1 cellular context compared by ENCODE assay signal in genomic region chr7:2519119-2519930, GRCh38.
TF ChIP-seq lines count a peak whose summit lies in the region.

Gene LFNG, plus strand, starts transcription at chr7:2519774. Its CDS starts 88 bp downstream, at chr7:2519862.

TF ChIP-seq in K562, 482 proteins besides CTCF, POLR2A, EP300 and RAD21 (continued from another document and continues in another):
- TF ChIP-seq, protein P1, sequence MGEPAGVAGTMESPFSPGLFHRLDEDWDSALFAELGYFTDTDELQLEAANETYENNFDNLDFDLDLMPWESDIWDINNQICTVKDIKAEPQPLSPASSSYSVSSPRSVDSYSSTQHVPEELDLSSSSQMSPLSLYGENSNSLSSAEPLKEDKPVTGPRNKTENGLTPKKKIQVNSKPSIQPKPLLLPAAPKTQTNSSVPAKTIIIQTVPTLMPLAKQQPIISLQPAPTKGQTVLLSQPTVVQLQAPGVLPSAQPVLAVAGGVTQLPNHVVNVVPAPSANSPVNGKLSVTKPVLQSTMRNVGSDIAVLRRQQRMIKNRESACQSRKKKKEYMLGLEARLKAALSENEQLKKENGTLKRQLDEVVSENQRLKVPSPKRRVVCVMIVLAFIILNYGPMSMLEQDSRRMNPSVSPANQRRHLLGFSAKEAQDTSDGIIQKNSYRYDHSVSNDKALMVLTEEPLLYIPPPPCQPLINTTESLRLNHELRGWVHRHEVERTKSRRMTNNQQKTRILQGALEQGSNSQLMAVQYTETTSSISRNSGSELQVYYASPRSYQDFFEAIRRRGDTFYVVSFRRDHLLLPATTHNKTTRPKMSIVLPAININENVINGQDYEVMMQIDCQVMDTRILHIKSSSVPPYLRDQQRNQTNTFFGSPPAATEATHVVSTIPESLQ (CRISPR knock-in tag; IDR thresholded peaks at IDR 0.05): no peak
- TF ChIP-seq GABPB2 (CRISPR knock-in tag; conservative IDR thresholded peaks at IDR 0.05) (no peak), MTA3 (IDR thresholded peaks at IDR 0.05; ENCODE audit: borderline replicate concordance) (no peak), THAP12 (CRISPR knock-in tag; IDR thresholded peaks at IDR 0.05) (0 out of 2 replicates have a peak, but pooled peaks have one; percentile 21), PTTG1 (tag; IDR thresholded peaks at IDR 0.05; ENCODE audit: low read depth) (no peak), SMARCC2 (IDR thresholded peaks at IDR 0.05; ENCODE audit: low read depth) (no peak), TRIM24 (IDR thresholded peaks at IDR 0.05) (no peak), CBX5 (IDR thresholded peaks at IDR 0.05; ENCODE audit: borderline replicate concordance, low read depth) (no peak), ZNF41 (CRISPR knock-in tag; conservative IDR thresholded peaks at IDR 0.05) (no peak), HOXB6 (CRISPR knock-in tag; IDR thresholded peaks at IDR 0.05; ENCODE audit: borderline replicate concordance) (no peak), ZNF717 (CRISPR knock-in tag; IDR thresholded peaks at IDR 0.05) (no peak), ZNF253 (CRISPR knock-in tag; conservative IDR thresholded peaks at IDR 0.05) (no peak), COPS2 (conservative IDR thresholded peaks at IDR 0.05) (no peak), ZNF232 (CRISPR knock-in tag; IDR thresholded peaks at IDR 0.05) (no peak), TFAM (CRISPR knock-in tag; conservative IDR thresholded peaks at IDR 0.05) (no peak), MTA1 (IDR thresholded peaks at IDR 0.05; ENCODE audit: borderline replicate concordance) (no peak), ZNF274 (IDR thresholded peaks at IDR 0.05; ENCODE audit: borderline replicate concordance, low read depth, low read length) (no peak), CHAMP1 (IDR thresholded peaks at IDR 0.05) (no peak), TRIM28 (IDR thresholded peaks at IDR 0.05) (no peak), SRSF7 (optimal IDR thresholded peaks at IDR 0.05; ENCODE audit: low read depth, low read length) (no peak), DNMT1 (IDR thresholded peaks at IDR 0.05) (no peak), HCFC1 (IDR thresholded peaks at IDR 0.05; ENCODE audit: low read depth, low read length) (no peak), ETV5 (CRISPR knock-in tag; IDR thresholded peaks at IDR 0.05; ENCODE audit: low read depth) (no peak), BDP1 (IDR thresholded peaks at IDR 0.05; ENCODE audit: insufficient read depth, insufficient read length) (no peak), SMARCE1 (IDR thresholded peaks at IDR 0.05) (no peak), RFX7 (CRISPR knock-in tag; IDR thresholded peaks at IDR 0.05) (no peak), CCNT2 (IDR thresholded peaks at IDR 0.05; ENCODE audit: borderline replicate concordance, extremely low read depth, insufficient read length, low read depth, low read length) (peak; percentile 51), RBM14 (IDR thresholded peaks at IDR 0.05; ENCODE audit: borderline replicate concordance, insufficient read depth, low read depth, low read length) (no peak), ZBTB9 (CRISPR knock-in tag; IDR thresholded peaks at IDR 0.05) (no peak), CHCHD3 (CRISPR knock-in tag; IDR thresholded peaks at IDR 0.05) (no peak), ZNF324 (CRISPR knock-in tag; IDR thresholded peaks at IDR 0.05) (no peak), KDM2B (CRISPR knock-in tag; IDR thresholded peaks at IDR 0.05) (no peak), MEIS2 (IDR thresholded peaks at IDR 0.05; ENCODE audit: partially characterized antibody) (peak; percentile 4), MCM7 (IDR thresholded peaks at IDR 0.05) (no peak), CBFA2T3 (IDR thresholded peaks at IDR 0.05) (no peak), SOX6 (IDR thresholded peaks at IDR 0.05) (no peak), MNT (conservative IDR thresholded peaks at IDR 0.05) (peak in 1 of 2 experiments; percentile 48; a peak in 2 of 4 replicates), SNIP1 (IDR thresholded peaks at IDR 0.05; ENCODE audit: low read depth) (no peak), ESRRA (IDR thresholded peaks at IDR 0.05; ENCODE audit: borderline replicate concordance, low read depth) (no peak; the same call in 1 of the 2 replicates), YBX1 (IDR thresholded peaks at IDR 0.05) (no peak), BRF1 (IDR thresholded peaks at IDR 0.05; ENCODE audit: borderline replicate concordance, extremely low read depth, insufficient read length) (no peak), HNRNPLL (IDR thresholded peaks at IDR 0.05; ENCODE audit: low read depth, low read length, poor library complexity, severe bottlenecking) (peak; percentile 74), PHB2 (IDR thresholded peaks at IDR 0.05; ENCODE audit: low read depth) (no peak), NRF1 (conservative IDR thresholded peaks at IDR 0.05 in 1 of 2, IDR thresholded peaks at IDR 0.05 in 1 of 2) (peak in 1 of 2 experiments; percentile 77; a peak in 2 of 4 replicates)
- TF ChIP-seq, protein P2, sequence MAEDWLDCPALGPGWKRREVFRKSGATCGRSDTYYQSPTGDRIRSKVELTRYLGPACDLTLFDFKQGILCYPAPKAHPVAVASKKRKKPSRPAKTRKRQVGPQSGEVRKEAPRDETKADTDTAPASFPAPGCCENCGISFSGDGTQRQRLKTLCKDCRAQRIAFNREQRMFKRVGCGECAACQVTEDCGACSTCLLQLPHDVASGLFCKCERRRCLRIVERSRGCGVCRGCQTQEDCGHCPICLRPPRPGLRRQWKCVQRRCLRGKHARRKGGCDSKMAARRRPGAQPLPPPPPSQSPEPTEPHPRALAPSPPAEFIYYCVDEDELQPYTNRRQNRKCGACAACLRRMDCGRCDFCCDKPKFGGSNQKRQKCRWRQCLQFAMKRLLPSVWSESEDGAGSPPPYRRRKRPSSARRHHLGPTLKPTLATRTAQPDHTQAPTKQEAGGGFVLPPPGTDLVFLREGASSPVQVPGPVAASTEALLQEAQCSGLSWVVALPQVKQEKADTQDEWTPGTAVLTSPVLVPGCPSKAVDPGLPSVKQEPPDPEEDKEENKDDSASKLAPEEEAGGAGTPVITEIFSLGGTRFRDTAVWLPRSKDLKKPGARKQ (CRISPR knock-in tag; IDR thresholded peaks at IDR 0.05): no peak
- TF ChIP-seq, protein P3, sequence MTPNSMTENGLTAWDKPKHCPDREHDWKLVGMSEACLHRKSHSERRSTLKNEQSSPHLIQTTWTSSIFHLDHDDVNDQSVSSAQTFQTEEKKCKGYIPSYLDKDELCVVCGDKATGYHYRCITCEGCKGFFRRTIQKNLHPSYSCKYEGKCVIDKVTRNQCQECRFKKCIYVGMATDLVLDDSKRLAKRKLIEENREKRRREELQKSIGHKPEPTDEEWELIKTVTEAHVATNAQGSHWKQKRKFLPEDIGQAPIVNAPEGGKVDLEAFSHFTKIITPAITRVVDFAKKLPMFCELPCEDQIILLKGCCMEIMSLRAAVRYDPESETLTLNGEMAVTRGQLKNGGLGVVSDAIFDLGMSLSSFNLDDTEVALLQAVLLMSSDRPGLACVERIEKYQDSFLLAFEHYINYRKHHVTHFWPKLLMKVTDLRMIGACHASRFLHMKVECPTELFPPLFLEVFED (CRISPR knock-in tag; conservative IDR thresholded peaks at IDR 0.05): no peak
- TF ChIP-seq, protein P4, sequence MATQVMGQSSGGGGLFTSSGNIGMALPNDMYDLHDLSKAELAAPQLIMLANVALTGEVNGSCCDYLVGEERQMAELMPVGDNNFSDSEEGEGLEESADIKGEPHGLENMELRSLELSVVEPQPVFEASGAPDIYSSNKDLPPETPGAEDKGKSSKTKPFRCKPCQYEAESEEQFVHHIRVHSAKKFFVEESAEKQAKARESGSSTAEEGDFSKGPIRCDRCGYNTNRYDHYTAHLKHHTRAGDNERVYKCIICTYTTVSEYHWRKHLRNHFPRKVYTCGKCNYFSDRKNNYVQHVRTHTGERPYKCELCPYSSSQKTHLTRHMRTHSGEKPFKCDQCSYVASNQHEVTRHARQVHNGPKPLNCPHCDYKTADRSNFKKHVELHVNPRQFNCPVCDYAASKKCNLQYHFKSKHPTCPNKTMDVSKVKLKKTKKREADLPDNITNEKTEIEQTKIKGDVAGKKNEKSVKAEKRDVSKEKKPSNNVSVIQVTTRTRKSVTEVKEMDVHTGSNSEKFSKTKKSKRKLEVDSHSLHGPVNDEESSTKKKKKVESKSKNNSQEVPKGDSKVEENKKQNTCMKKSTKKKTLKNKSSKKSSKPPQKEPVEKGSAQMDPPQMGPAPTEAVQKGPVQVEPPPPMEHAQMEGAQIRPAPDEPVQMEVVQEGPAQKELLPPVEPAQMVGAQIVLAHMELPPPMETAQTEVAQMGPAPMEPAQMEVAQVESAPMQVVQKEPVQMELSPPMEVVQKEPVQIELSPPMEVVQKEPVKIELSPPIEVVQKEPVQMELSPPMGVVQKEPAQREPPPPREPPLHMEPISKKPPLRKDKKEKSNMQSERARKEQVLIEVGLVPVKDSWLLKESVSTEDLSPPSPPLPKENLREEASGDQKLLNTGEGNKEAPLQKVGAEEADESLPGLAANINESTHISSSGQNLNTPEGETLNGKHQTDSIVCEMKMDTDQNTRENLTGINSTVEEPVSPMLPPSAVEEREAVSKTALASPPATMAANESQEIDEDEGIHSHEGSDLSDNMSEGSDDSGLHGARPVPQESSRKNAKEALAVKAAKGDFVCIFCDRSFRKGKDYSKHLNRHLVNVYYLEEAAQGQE (CRISPR knock-in tag; IDR thresholded peaks at IDR 0.05; ENCODE audit: low read depth): no peak
- TF ChIP-seq, protein P5, sequence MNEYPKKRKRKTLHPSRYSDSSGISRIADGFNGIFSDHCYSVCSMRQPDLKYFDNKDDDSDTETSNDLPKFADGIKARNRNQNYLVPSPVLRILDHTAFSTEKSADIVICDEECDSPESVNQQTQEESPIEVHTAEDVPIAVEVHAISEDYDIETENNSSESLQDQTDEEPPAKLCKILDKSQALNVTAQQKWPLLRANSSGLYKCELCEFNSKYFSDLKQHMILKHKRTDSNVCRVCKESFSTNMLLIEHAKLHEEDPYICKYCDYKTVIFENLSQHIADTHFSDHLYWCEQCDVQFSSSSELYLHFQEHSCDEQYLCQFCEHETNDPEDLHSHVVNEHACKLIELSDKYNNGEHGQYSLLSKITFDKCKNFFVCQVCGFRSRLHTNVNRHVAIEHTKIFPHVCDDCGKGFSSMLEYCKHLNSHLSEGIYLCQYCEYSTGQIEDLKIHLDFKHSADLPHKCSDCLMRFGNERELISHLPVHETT (CRISPR knock-in tag; conservative IDR thresholded peaks at IDR 0.05 in 1 of 2, IDR thresholded peaks at IDR 0.05 in 1 of 2): 0 out of 4 replicates have a peak, but pooled peaks of 1 of the 2 experiments have one; percentile 17
